In the genomic region with DNA sequence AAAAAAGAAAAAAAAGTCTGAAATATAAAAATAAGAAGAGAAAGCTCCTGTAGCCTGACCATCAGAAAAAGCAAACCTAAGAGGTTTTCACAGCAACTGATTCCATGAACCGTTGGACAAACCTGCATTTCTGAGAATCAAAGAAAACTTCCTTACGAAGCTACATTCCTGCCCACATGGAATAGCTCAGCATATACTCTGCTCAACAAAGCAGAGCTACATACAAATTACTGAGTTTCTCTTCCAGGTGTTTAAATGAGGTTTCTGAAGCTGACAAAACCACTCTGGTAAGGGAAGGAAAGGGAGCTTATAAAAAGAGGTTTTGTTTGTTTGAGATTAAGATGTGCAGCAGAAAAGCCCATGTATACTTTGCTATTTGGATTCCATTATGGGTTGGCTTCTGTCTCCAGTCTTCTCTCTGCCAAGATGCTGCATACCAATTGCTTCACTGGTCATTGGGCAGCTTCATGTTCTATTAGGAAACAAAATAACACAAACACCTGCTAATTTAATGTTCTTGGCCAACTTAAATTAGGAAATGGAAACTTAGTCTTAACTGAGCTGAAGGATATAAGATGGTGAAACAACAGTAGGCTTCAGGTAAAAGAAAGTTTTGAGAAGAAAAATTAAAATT, we compare ENCODE assay signal across 26 cellular contexts.
"Had no signal": no experiment of that assay in that cellular context is flagged by ENCODE, and none has a peak within 500 bp of the region (broad histone marks: within the 10 kb centered on the region; RNA-seq: fewer than 3 reads in every experiment).

No MANE protein-coding gene starts in this region.

- ATAC-seq: activated CD8-positive, alpha-beta T cell treated with anti-CD3 and anti-CD28 coated beads for 36 hours; activated T-cell treated with anti-CD3 and anti-CD28 coated beads, Interleukin-2, amount 50 U/mL, for 72 hours; activated T-helper 17 cell treated with anti-CD3 and anti-CD28 coated beads, Interleukin-2, amount 50 U/mL, for 72 hours; Panc1 had no signal

- DNase-seq: activated CD4-positive, alpha-beta T cell treated with anti-CD3 and anti-CD28 coated beads, Interleukin-2, amount 10 ng/mL, durations not matched to agents 24 days and 14 days; activated CD4-positive, alpha-beta T cell treated with anti-CD3 and anti-CD28 coated beads, Interleukin-2, amount 50 U/mL, for 4 hours; activated CD8-positive, alpha-beta T cell treated with anti-CD3 and anti-CD28 coated beads for 36 hours; activated effector memory CD4-positive, alpha-beta T cell treated with anti-CD3 and anti-CD28 coated beads, Interleukin-2, amount 50 U/mL, for 16 hours; activated naive CD4-positive, alpha-beta T cell; activated naive CD8-positive, alpha-beta T cell treated with anti-CD3 and anti-CD28 coated beads, Interleukin-2, amount 10 ng/mL, durations not matched to agents 7 days and 5 days; activated T-cell treated with anti-CD3 and anti-CD28 coated beads, Interleukin-2, amount 50 U/mL, for 1 hour; activated T-cell treated with anti-CD3 and anti-CD28 coated beads, Interleukin-2, amount 50 U/mL, for 72 hours; adrenal gland; Kasumi-1; KG1; MG63; NCI-H1048; NCI-H1105 treated with DMSO at 0.1 percent for 48 hours; NCI-H1436; NCI-H1694; NCI-H2029; NCI-H345; NCI-H524 treated with DMSO at 0.1 percent for 48 hours; SIG-M5; SW 1271; T-helper 1 cell; T-helper 2 cell; T1000 had no signal

- H3K27ac ChIP-seq: adrenal gland had no signal

- H3K27me3 ChIP-seq: adrenal gland, MG63 had no signal

- H3K9me3 ChIP-seq: adrenal gland, MG63 had no signal

- H3K36me3 ChIP-seq: adrenal gland, MG63 had no signal

- H3K4me1 ChIP-seq: adrenal gland had no signal

- H3K4me3 ChIP-seq: adrenal gland, MG63 had no signal
